8 cellular contexts compared by ENCODE assay signal in the genomic region with DNA sequence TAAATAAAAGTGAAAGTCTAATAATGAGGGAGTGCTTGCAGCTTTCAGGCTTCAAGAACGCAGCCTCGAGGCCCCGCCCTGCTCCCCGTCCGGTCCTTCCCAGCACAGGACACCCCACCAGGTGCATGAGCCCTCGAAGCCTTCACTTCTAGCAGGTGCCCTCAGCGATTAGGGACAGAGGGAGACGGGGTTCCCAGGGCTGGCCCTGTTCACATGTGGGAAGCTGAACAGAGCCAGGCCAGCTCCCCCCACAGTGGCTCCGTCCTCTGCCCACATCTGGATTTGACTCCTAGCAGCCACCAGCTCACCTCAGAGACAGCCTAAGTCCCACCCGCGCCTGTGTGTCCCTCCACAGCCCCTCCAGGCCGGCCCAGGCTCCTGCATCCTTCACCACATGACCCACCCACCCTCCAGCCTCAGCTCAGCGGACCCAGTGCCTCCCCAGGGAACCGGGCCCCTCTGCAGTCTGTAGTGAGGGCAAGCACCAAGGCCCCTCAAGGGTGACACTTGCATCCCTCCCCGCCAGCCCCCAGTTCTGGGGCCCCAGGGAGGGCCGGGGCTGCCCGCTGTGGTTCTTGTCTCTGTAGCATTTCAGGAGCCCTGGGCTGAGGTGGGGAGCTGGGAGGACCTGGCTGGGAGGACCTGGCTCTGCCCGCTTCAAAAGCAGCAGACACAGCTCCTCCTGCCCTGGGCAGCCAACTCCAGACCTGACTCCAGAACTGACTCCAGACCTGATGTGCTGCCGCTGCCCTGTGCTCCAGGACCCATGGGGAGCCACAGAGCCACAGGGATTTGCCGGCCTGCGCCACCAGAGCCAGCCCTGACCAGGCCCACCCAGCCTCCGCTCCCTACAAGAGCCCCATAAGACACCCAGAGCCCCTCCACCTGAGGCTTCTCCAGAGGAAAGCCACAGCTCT. TPM values are rescaled to one million over a fixed set of nuclear protein-coding genes. Genes with fewer than 3 reads are reported as not detected.
DNase-seq lines count a peak whose midpoint lies in the region; ATAC-seq and TF ChIP-seq lines count a peak whose summit lies in the region.

No MANE protein-coding gene starts in this region.

- peak overlapping the region; percentile 86 for H3K4me3 Mint-ChIP-seq in activated T-helper 2 cell treated with anti-CD3 and anti-CD28 coated beads, Interferon-gamma antibody, Interleukin-2, Interleukin-4, amounts not matched to agents 10 μg/mL and 5 μg/mL and 100 μg/mL, durations not matched to agents 14 hours and 24 hours and 36 hours (ENCODE audit: low read depth)

- H3K27ac Mint-ChIP-seq in activated T-helper 2 cell treated with anti-CD3 and anti-CD28 coated beads, Interferon-gamma antibody, Interleukin-2, Interleukin-4, amounts not matched to agents 10 μg/mL and 5 μg/mL and 100 μg/mL, durations not matched to agents 14 hours and 24 hours and 36 hours: peak overlapping the region; percentile 81

- H3K27me3 Mint-ChIP-seq in activated T-helper 2 cell treated with anti-CD3 and anti-CD28 coated beads, Interferon-gamma antibody, Interleukin-2, Interleukin-4, amounts not matched to agents 10 μg/mL and 5 μg/mL and 100 μg/mL, durations not matched to agents 14 hours and 24 hours and 36 hours (ENCODE audit: low read depth): no peaks in the 10 kb centered on the region

- no peaks in the 10 kb centered on the region for H3K9me3 Mint-ChIP-seq in activated T-helper 2 cell treated with anti-CD3 and anti-CD28 coated beads, Interferon-gamma antibody, Interleukin-2, Interleukin-4, amounts not matched to agents 10 μg/mL and 5 μg/mL and 100 μg/mL, durations not matched to agents 14 hours and 24 hours and 36 hours

- ATAC-seq in HG03196 (IDR thresholded peaks at IDR 0.05; ENCODE audit: unreplicated experiment) (peak; percentile 15), SK-N-SH treated with all-trans-retinoic acid at 6 μM for 48 hours (no peak), HG03108 (IDR thresholded peaks at IDR 0.05; ENCODE audit: unreplicated experiment) (no peak)

- no peaks in the 10 kb centered on the region for H3K27me3 ChIP-seq in right atrium auricular region

- no peak for TF ChIP-seq CTCF in right atrium auricular region (IDR thresholded peaks at IDR 0.05)

- peak overlapping the region; percentile 58 to 60 for H3K4me3 ChIP-seq in right atrium auricular region

- intact Hi-C loops in activated T-helper 2 cell treated with anti-CD3 and anti-CD28 coated beads, Interferon-gamma antibody, Interleukin-2, Interleukin-4, amounts not matched to agents 10 μg/mL and 5 μg/mL and 100 μg/mL, durations not matched to agents 14 hours and 24 hours and 36 hours (cut with micrococcal nuclease): loop anchor here (5.0 kb wide), 4 partner anchors 41 to 111 kb away; a partner anchor contains a TSS

- peaks cover 10% of the 10 kb centered on the region for H3K4me1 Mint-ChIP-seq in activated T-helper 2 cell treated with anti-CD3 and anti-CD28 coated beads, Interferon-gamma antibody, Interleukin-2, Interleukin-4, amounts not matched to agents 10 μg/mL and 5 μg/mL and 100 μg/mL, durations not matched to agents 14 hours and 24 hours and 36 hours (ENCODE audit: low read depth)

- H3K36me3 ChIP-seq in right atrium auricular region: peaks cover 21% of the 10 kb centered on the region

- peaks cover 0 to 48% of the 10 kb centered on the region in 2 donors for H3K4me1 ChIP-seq in right atrium auricular region

- DNase-seq in activated T-helper 2 cell treated with anti-CD3 and anti-CD28 coated beads, Interferon-gamma antibody, Interleukin-2, Interleukin-4, amounts not matched to agents 10 μg/mL and 5 μg/mL and 100 μg/mL, durations not matched to agents 14 hours and 24 hours and 36 hours (ENCODE audit: low spot score): peak; percentile 46
- DNase-seq in right atrium auricular region (ENCODE audit: low spot score) (no peak), amniotic stem cell (lab: John Stamatoyannopoulos, UW) (no peak), COLO668 (lab: John Stamatoyannopoulos, UW; ENCODE audit: unreplicated experiment) (no peak)
- DNase-seq in stimulated activated CD4-positive, alpha-beta T cell treated with anti-CD3 and anti-CD28 coated beads, Interleukin-2, amount 100 ng/mL, for 24 hours: peak; percentile 62 to 64

- no peaks in the 10 kb centered on the region for H3K9me3 ChIP-seq in right atrium auricular region

- H3K27ac ChIP-seq in right atrium auricular region: peak overlapping the region; percentile 78 to 80

- peaks cover 15% of the 10 kb centered on the region for H3K36me3 Mint-ChIP-seq in activated T-helper 2 cell treated with anti-CD3 and anti-CD28 coated beads, Interferon-gamma antibody, Interleukin-2, Interleukin-4, amounts not matched to agents 10 μg/mL and 5 μg/mL and 100 μg/mL, durations not matched to agents 14 hours and 24 hours and 36 hours (ENCODE audit: low read depth)

TF ChIP-seq in SK-N-SH treated with all-trans-retinoic acid at 6 μM for 48 hours, 23 proteins besides CTCF, POLR2A, EP300 and RAD21 (continues in another document):
- TF ChIP-seq ISL1 (CRISPR knock-in tag; IDR thresholded peaks at IDR 0.05) (no peak), CSDC2 (CRISPR knock-in tag; IDR thresholded peaks at IDR 0.05) (no peak), ZFP3 (CRISPR knock-in tag; IDR thresholded peaks at IDR 0.05) (no peak), ZNF70 (CRISPR knock-in tag; IDR thresholded peaks at IDR 0.05) (no peak), RARB (CRISPR knock-in tag; IDR thresholded peaks at IDR 0.05) (no peak), PPARA (CRISPR knock-in tag; IDR thresholded peaks at IDR 0.05; ENCODE audit: borderline replicate concordance) (no peak), ZNF565 (CRISPR knock-in tag; conservative IDR thresholded peaks at IDR 0.05; ENCODE audit: low read depth) (no peak), ESRRG (CRISPR knock-in tag; IDR thresholded peaks at IDR 0.05) (no peak), GLIS3 (CRISPR knock-in tag; IDR thresholded peaks at IDR 0.05) (no peak)
- TF ChIP-seq, protein P1, sequence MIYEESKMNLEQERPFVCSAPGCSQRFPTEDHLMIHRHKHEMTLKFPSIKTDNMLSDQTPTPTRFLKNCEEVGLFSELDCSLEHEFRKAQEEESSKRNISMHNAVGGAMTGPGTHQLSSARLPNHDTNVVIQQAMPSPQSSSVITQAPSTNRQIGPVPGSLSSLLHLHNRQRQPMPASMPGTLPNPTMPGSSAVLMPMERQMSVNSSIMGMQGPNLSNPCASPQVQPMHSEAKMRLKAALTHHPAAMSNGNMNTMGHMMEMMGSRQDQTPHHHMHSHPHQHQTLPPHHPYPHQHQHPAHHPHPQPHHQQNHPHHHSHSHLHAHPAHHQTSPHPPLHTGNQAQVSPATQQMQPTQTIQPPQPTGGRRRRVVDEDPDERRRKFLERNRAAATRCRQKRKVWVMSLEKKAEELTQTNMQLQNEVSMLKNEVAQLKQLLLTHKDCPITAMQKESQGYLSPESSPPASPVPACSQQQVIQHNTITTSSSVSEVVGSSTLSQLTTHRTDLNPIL (CRISPR knock-in tag; IDR thresholded peaks at IDR 0.05; ENCODE audit: low read depth): no peak
- TF ChIP-seq, protein P2, sequence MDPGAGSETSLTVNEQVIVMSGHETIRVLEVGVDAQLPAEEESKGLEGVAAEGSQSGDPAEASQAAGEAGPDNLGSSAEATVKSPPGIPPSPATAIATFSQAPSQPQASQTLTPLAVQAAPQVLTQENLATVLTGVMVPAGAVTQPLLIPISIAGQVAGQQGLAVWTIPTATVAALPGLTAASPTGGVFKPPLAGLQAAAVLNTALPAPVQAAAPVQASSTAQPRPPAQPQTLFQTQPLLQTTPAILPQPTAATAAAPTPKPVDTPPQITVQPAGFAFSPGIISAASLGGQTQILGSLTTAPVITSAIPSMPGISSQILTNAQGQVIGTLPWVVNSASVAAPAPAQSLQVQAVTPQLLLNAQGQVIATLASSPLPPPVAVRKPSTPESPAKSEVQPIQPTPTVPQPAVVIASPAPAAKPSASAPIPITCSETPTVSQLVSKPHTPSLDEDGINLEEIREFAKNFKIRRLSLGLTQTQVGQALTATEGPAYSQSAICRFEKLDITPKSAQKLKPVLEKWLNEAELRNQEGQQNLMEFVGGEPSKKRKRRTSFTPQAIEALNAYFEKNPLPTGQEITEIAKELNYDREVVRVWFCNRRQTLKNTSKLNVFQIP (CRISPR knock-in tag; IDR thresholded peaks at IDR 0.05; ENCODE audit: borderline replicate concordance, low read depth): no peak
- TF ChIP-seq, protein P3, sequence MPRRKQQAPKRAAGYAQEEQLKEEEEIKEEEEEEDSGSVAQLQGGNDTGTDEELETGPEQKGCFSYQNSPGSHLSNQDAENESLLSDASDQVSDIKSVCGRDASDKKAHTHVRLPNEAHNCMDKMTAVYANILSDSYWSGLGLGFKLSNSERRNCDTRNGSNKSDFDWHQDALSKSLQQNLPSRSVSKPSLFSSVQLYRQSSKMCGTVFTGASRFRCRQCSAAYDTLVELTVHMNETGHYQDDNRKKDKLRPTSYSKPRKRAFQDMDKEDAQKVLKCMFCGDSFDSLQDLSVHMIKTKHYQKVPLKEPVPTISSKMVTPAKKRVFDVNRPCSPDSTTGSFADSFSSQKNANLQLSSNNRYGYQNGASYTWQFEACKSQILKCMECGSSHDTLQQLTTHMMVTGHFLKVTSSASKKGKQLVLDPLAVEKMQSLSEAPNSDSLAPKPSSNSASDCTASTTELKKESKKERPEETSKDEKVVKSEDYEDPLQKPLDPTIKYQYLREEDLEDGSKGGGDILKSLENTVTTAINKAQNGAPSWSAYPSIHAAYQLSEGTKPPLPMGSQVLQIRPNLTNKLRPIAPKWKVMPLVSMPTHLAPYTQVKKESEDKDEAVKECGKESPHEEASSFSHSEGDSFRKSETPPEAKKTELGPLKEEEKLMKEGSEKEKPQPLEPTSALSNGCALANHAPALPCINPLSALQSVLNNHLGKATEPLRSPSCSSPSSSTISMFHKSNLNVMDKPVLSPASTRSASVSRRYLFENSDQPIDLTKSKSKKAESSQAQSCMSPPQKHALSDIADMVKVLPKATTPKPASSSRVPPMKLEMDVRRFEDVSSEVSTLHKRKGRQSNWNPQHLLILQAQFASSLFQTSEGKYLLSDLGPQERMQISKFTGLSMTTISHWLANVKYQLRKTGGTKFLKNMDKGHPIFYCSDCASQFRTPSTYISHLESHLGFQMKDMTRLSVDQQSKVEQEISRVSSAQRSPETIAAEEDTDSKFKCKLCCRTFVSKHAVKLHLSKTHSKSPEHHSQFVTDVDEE (CRISPR knock-in tag; IDR thresholded peaks at IDR 0.05): no peak

RNA-seq across cellular contexts. Expression of a gene that starts 27.3 kb away (rescaled TPM):
- total RNA-seq in activated T-helper 2 cell treated with anti-CD3 and anti-CD28 coated beads, Interferon-gamma antibody, Interleukin-2, Interleukin-4, amounts not matched to agents 10 μg/mL and 5 μg/mL and 100 μg/mL, durations not matched to agents 14 hours and 24 hours and 36 hours: 257 TPM in 2 replicates
- 100 to 1,000 TPM; 404 to 529 TPM for total RNA-seq in right atrium auricular region

RNA-seq across cellular contexts. Expression of a gene that starts 35.9 kb away (rescaled TPM):
- 260 and 272 TPM in 2 replicates for total RNA-seq in activated T-helper 2 cell treated with anti-CD3 and anti-CD28 coated beads, Interferon-gamma antibody, Interleukin-2, Interleukin-4, amounts not matched to agents 10 μg/mL and 5 μg/mL and 100 μg/mL, durations not matched to agents 14 hours and 24 hours and 36 hours
- total RNA-seq in right atrium auricular region: 100 to 1,000 TPM; 149 to 252 TPM

RNA-seq across cellular contexts. Expression of a gene that starts 43.0 kb away (rescaled TPM):
- total RNA-seq in activated T-helper 2 cell treated with anti-CD3 and anti-CD28 coated beads, Interferon-gamma antibody, Interleukin-2, Interleukin-4, amounts not matched to agents 10 μg/mL and 5 μg/mL and 100 μg/mL, durations not matched to agents 14 hours and 24 hours and 36 hours: 82.8 and 87.0 TPM in 2 replicates
- total RNA-seq in right atrium auricular region: 10 to 100 TPM; 14.7 to 17.7 TPM

Comparison
In these comparisons a context has a peak if more than half of its experiments do, and no peak if none do; other contexts are left out.
1. DNase-seq: peak in activated T-helper 2 cell treated with anti-CD3 and anti-CD28 coated beads, Interferon-gamma antibody, Interleukin-2, Interleukin-4, amounts not matched to agents 10 μg/mL and 5 μg/mL and 100 μg/mL, durations not matched to agents 14 hours and 24 hours and 36 hours (single experiment) and stimulated activated CD4-positive, alpha-beta T cell treated with anti-CD3 and anti-CD28 coated beads, Interleukin-2, amount 100 ng/mL, for 24 hours (2 of 2); none in right atrium auricular region (single experiment), amniotic stem cell (single experiment) and COLO668 (single experiment).